21 cellular contexts compared by ENCODE assay signal in the genomic region with DNA sequence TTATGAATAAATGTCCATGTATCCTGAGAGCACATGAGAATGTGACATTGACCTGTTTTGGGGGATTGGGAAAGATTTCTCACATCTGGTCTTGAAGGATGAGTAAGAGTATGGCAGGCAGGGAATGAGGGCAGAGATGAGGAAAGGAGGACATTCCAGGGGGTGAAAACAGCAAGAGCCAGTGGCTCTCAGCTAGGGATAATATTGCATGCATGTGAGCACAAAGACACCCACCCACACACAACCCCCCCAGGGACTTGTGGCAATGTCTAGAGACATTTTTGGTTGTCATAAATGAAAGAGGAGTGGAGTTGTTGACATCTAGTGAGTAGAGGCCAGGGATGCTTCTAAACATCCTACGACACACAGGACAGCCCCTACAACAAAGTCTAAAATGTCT. TPM values are rescaled to one million over a fixed set of nuclear protein-coding genes. Genes with fewer than 3 reads are reported as not detected.
A peak's percentile ranks its signal among the peaks of the same experiment; 100 is the strongest.
DNase-seq lines count a peak whose midpoint lies in the region; ATAC-seq, FAIRE-seq and TF ChIP-seq lines count a peak whose summit lies in the region.
"Had no signal": no experiment of that assay in that cellular context is flagged by ENCODE, and none has a peak within 500 bp of the region (broad histone marks: within the 10 kb centered on the region; RNA-seq: fewer than 3 reads in every experiment).

No MANE protein-coding gene starts in this region.

- peak overlapping the region; percentile 12; the same call in 1 of the 2 replicates for H3K4me2 ChIP-seq in GM12878 (ENCODE audit: control insufficient read depth, insufficient read depth)
- H3K4me2 ChIP-seq: SK-N-SH had no signal

- TF ChIP-seq POLR2A in GM12878 (IDR thresholded peaks at IDR 0.05; ENCODE audit: low read depth, low read length): no peak

- RAD21 ChIA-PET in GM12878 (lab: Charles Lee; ENCODE audit: unreplicated experiment): interaction anchor here (0.9 to 8.2 kb wide), 3 partner anchors 9 to 88 kb away, joined by 4 to 198 read pairs (median 11); no protein-coding TSS in a partner anchor

- H3K4me1 ChIP-seq in GM12878 (ENCODE audit: control insufficient read depth, insufficient read depth, low read length) (no peaks in the 10 kb centered on the region), right atrium auricular region (peaks cover 0 to 48% of the 10 kb centered on the region in 2 donors), thoracic aorta (ENCODE audit: control insufficient read depth in 1 of 2, low read depth in 2 of 2) (peaks cover 54 to 92% of the 10 kb centered on the region in 2 donors)

- TF ChIP-seq RAD21 in GM12878 (IDR thresholded peaks at IDR 0.05; ENCODE audit: insufficient read depth, low read depth, low read length): no peak

- H3K36me3 ChIP-seq in GM12878 (ENCODE audit: control insufficient read depth in 2 of 2, insufficient read depth in 2 of 2, low read length in 1 of 2) (no peaks in the 10 kb centered on the region), right atrium auricular region (no peaks in the 10 kb centered on the region), thoracic aorta (no peaks in the 10 kb centered on the region)
- H3K36me3 ChIP-seq: MG63, pancreas had no signal

- H3K27ac ChIP-seq in GM12878 (ENCODE audit: control insufficient read depth, insufficient read depth) (no peak overlapping the region), right atrium auricular region (peak overlapping the region; percentile 64 to 86), thoracic aorta (peak overlapping the region; percentile 66 to 85)

- CTCF ChIA-PET in GM12878 (lab: Yijun Ruan, JAX): interaction anchor here (8.6 to 13.7 kb wide), 2 partner anchors 9 to 91 kb away, joined by 112 to 335 read pairs; no protein-coding TSS in a partner anchor

- TF ChIP-seq CTCF in GM12878 (IDR thresholded peaks at IDR 0.05 in 2 of 3, conservative IDR thresholded peaks at IDR 0.05 in 1 of 3; ENCODE audit: control insufficient read depth in 2 of 3, extremely low read depth in 1 of 3, insufficient read depth in 1 of 3, low read depth in 3 of 3, low read length in 3 of 3) (no peak), right atrium auricular region (IDR thresholded peaks at IDR 0.05) (no peak), thoracic aorta (IDR thresholded peaks at IDR 0.05) (no peak)

- TF ChIP-seq EP300 in GM12878 (IDR thresholded peaks at IDR 0.05; ENCODE audit: borderline replicate concordance in 1 of 2, control insufficient read depth in 1 of 2, low read depth in 2 of 2, low read length in 2 of 2): no peak

- no peak overlapping the region for H3K9ac ChIP-seq in GM12878 (ENCODE audit: control insufficient read depth, insufficient read depth, low read length)
- H3K9ac ChIP-seq: SK-N-SH had no signal

- no peaks in the 10 kb centered on the region for H3K9me3 ChIP-seq in GM12878 (replicated peaks; ENCODE audit: control insufficient read depth, insufficient read depth, low read length)
- H3K9me3 ChIP-seq in right atrium auricular region: no peaks in the 10 kb centered on the region
- H3K9me3 ChIP-seq in thoracic aorta: no peaks in the 10 kb centered on the region
- H3K9me3 ChIP-seq: MG63, pancreas, SK-N-SH had no signal

- no peak for FAIRE-seq in GM12878 (lab: Jason Lieb, UNC)
- FAIRE-seq: pancreas, TTC549 had no signal

- intact Hi-C loops in GM12878 (cut with micrococcal nuclease; ENCODE audit: unreplicated experiment): no loop called here

- peaks cover 6% of the 10 kb centered on the region for H3K79me2 ChIP-seq in GM12878 (ENCODE audit: control insufficient read depth, insufficient read depth, low read length)

- in situ Hi-C loops in GM12878 (cut with MboI): no loop called here

- no peak overlapping the region for H3K4me3 ChIP-seq in GM12878
- H3K4me3 ChIP-seq in right atrium auricular region: no peak overlapping the region
- no peak overlapping the region for H3K4me3 ChIP-seq in thoracic aorta
- H3K4me3 ChIP-seq: dorsolateral prefrontal cortex, MG63, pancreas had no signal

- peak; percentile 78 for DNase-seq in GM04503 (ENCODE audit: low read depth)
- no peak for DNase-seq in GM12878 (ENCODE audit: low read depth, low spot score)
- no peak for DNase-seq in right atrium auricular region (ENCODE audit: low spot score)
- no peak for DNase-seq in thoracic aorta (ENCODE audit: low spot score)
- no peak for DNase-seq in activated CD4-positive, CD25-positive, alpha-beta regulatory T cell (lab: John Stamatoyannopoulos, UW)
- DNase-seq in activated CD8-positive, alpha-beta memory T cell treated with anti-CD3 and anti-CD28 coated beads for 24 hours: no peak
- DNase-seq: activated CD4-positive, alpha-beta T cell treated with anti-CD3 and anti-CD28 coated beads, Interleukin-2, amount 50 U/mL, for 48 hours; activated T-cell treated with anti-CD3 and anti-CD28 coated beads, Interleukin-2, amount 50 U/mL, for 48 hours; dorsolateral prefrontal cortex; GOT3; MG63; NCI-H2081; NCI-H526 treated with DMSO at 0.1 percent for 48 hours; pancreas; SK-N-SH; stimulated activated CD4-positive, alpha-beta T cell treated with anti-CD3 and anti-CD28 coated beads, Interleukin-12 subunit alpha, Interleukin-12 subunit beta, amount 100 ng/mL, for 4 hours; stimulated activated naive CD8-positive, alpha-beta T cell treated with anti-CD3 and anti-CD28 coated beads, Interleukin-15, amount 100 ng/mL, for 72 hours had no signal

- no TSS peak for BruUV-seq in GM12878 (replicated peaks; lab: Mats Ljungman, UMichigan)

- no peaks in the 10 kb centered on the region; the same call in 1 of the 2 replicates for H4K20me1 ChIP-seq in GM12878 (ENCODE audit: control insufficient read depth, insufficient read depth)

- SMC1A ChIA-PET in GM12878 (lab: Charles Lee; ENCODE audit: uncharacterized antibody, unreplicated experiment): interaction anchor here (1.3 to 14.6 kb wide), 5 partner anchors 12 to 90 kb away, joined by 3 to 248 read pairs (median 127); no protein-coding TSS in a partner anchor

- POLR2A ChIA-PET in GM12878 (lab: Charles Lee): interaction anchor here (0.9 kb wide), 1 partner anchor 39 kb away, joined by 4 read pairs; no protein-coding TSS in a partner anchor

- H3K27me3 ChIP-seq in GM12878 (replicated peaks in 1 of 2; ENCODE audit: control insufficient read depth in 2 of 2, insufficient read depth in 2 of 2, low read length in 1 of 2) (no peaks in the 10 kb centered on the region), right atrium auricular region (no peaks in the 10 kb centered on the region), thoracic aorta (replicated peaks; ENCODE audit: insufficient read depth) (no peaks in the 10 kb centered on the region)
- H3K27me3 ChIP-seq: dorsolateral prefrontal cortex, pancreas had no signal

- WGBS in GM12878 (ENCODE audit: insufficient coverage, insufficient replicate concordance, low lambda C conversion rate, missing lambda C conversion rate): 0% methylated on average over 1 of the region's 1 CpG

- peak; percentile 51 for ATAC-seq in GM12878
- no peak for ATAC-seq in thoracic aorta (ENCODE audit: insufficient number of reproducible peaks, low FRiP score, low read depth)
- no peak for ATAC-seq in HG03439 (IDR thresholded peaks at IDR 0.05; ENCODE audit: unreplicated experiment)
- ATAC-seq in HG03045 (IDR thresholded peaks at IDR 0.05; ENCODE audit: unreplicated experiment): no peak
- ATAC-seq: esophagus mucosa; stimulated activated naive CD8-positive, alpha-beta T cell treated with anti-CD3 and anti-CD28 coated beads, Interleukin-15, amount 100 ng/mL, for 72 hours had no signal

- no peak overlapping the region for H2AFZ ChIP-seq in GM12878 (ENCODE audit: control insufficient read depth, low read depth, low read length)

TF ChIP-seq in GM12878, 131 proteins besides CTCF, POLR2A, EP300 and RAD21 (continues in another document):
- no peak for TF ChIP-seq MTA2 (IDR thresholded peaks at IDR 0.05; ENCODE audit: low read depth)
- TF ChIP-seq ZNF274 (IDR thresholded peaks at IDR 0.05; ENCODE audit: insufficient read depth, insufficient read length): no peak

RNA-seq across cellular contexts. Expression of gene MYO1D, which starts 6.0 kb away (rescaled TPM):
- total RNA-seq in GM12878 (2013; cell fraction: nucleolus; rRNA removed): 126 and 148 TPM in 2 replicates
- total RNA-seq in GM12878 (2014; rRNA removed): 22.6 and 27.2 TPM in 2 replicates
- total RNA-seq in GM12878 (2014; rRNA removed; fragmentation: Illumina TruSeq; extraction: Trizol): 33.3 and 34.0 TPM in 2 replicates
- total RNA-seq in GM12878 (2021): 36.9 and 37.7 TPM in 2 replicates
- 9.7 TPM for polyA plus RNA-seq in GM12878 (2011; ENCODE audit: low read depth)
- polyA plus RNA-seq in GM12878 (2011; rRNA removed): 23.8 and 26.0 TPM in 2 replicates
- polyA plus RNA-seq in GM12878 (2011; cell fraction: cytosol; rRNA removed): 18.2 and 21.4 TPM in 2 replicates
- polyA plus RNA-seq in GM12878 (2011; cell fraction: nucleus; rRNA removed): 14.4 and 15.6 TPM in 2 replicates
- polyA plus RNA-seq in GM12878 (2012): 8.8 and 11.8 TPM in 2 replicates
- polyA plus RNA-seq in GM12878 (2014; fragmentation: Illumina TruSeq; extraction: Trizol): 26.9 and 29.6 TPM in 2 replicates
- polyA plus RNA-seq in GM12878 (2014; fragmentation: Nextera tagmentation; extraction: Ambion mirVana): 1 to 10 TPM; 1.8 to 2.5 TPM
- 18.0 and 24.7 TPM in 2 replicates for polyA plus RNA-seq in GM12878 (2014; rRNA removed)
- polyA plus RNA-seq in GM12878 (2016; fragmentation: Nextera tagmentation; extraction: Ambion mirVana): 10 to 100 TPM in 1 of 2 experiments, 1 to 10 TPM in 1; 3.2 to 18.6 TPM
- 61.2 and 77.5 TPM in 2 replicates for polyA minus RNA-seq in GM12878 (2011; rRNA and poly(A)+ RNA removed)
- polyA minus RNA-seq in GM12878 (2011; cell fraction: cytosol; rRNA and poly(A)+ RNA removed): 16.7 and 19.9 TPM in 2 replicates
- polyA minus RNA-seq in GM12878 (2011; cell fraction: nucleus; rRNA and poly(A)+ RNA removed): 60.8 and 82.4 TPM in 2 replicates
- total RNA-seq in right atrium auricular region: 10 to 100 TPM; 21.9 to 25.1 TPM
- 100 to 1,000 TPM; 257 to 370 TPM for total RNA-seq in thoracic aorta

RNA-seq across cellular contexts. Expression of gene TMEM98, which starts 57.0 kb away (rescaled TPM):
- not detected in 2 replicates for total RNA-seq in GM12878 (2013; cell fraction: nucleolus; rRNA removed)
- total RNA-seq in GM12878 (2014; rRNA removed): not detected in 2 replicates
- total RNA-seq in GM12878 (2014; rRNA removed; fragmentation: Illumina TruSeq; extraction: Trizol): 0.13 TPM in 1 of 2 replicates, not detected in the other
- 0.31 TPM in 1 of 2 replicates, not detected in the other for total RNA-seq in GM12878 (2021)
- polyA plus RNA-seq in GM12878 (2011; ENCODE audit: low read depth): not detected
- polyA plus RNA-seq in GM12878 (2011; rRNA removed): 0.05 and 0.63 TPM in 2 replicates
- polyA plus RNA-seq in GM12878 (2011; cell fraction: cytosol; rRNA removed): 0.03 and 0.13 TPM in 2 replicates
- polyA plus RNA-seq in GM12878 (2011; cell fraction: nucleus; rRNA removed): not detected in 2 replicates
- not detected in 2 replicates for polyA plus RNA-seq in GM12878 (2012)
- polyA plus RNA-seq in GM12878 (2014; fragmentation: Illumina TruSeq; extraction: Trizol): 0.24 TPM in 1 of 2 replicates, not detected in the other
- under 1 TPM in 1 of 2 experiments, not detected in 1; 0.04 TPM for polyA plus RNA-seq in GM12878 (2014; fragmentation: Nextera tagmentation; extraction: Ambion mirVana)
- polyA plus RNA-seq in GM12878 (2014; rRNA removed): 0.13 and 0.73 TPM in 2 replicates
- under 1 TPM; 0.09 to 0.60 TPM for polyA plus RNA-seq in GM12878 (2016; fragmentation: Nextera tagmentation; extraction: Ambion mirVana)
- not detected in 2 replicates for polyA minus RNA-seq in GM12878 (2011; rRNA and poly(A)+ RNA removed)
- not detected in 2 replicates for polyA minus RNA-seq in GM12878 (2011; cell fraction: cytosol; rRNA and poly(A)+ RNA removed)
- not detected in 2 replicates for polyA minus RNA-seq in GM12878 (2011; cell fraction: nucleus; rRNA and poly(A)+ RNA removed)
- 100 to 1,000 TPM in 1 of 2 donors, 10 to 100 TPM in 1; 43.0 to 117 TPM for total RNA-seq in right atrium auricular region
- total RNA-seq in thoracic aorta: 10 to 100 TPM; 85.3 to 87.1 TPM

Comparison
In these comparisons a context has a peak if more than half of its experiments do, and no peak if none do; other contexts are left out.
1. RNA of gene TMEM98, which starts 57.0 kb away (total RNA-seq): 43.0 to 117 TPM in right atrium auricular region and 85.3 to 87.1 TPM in thoracic aorta; 0.13 to 0.31 TPM in GM12878; every median in the first group is over 10 times any median in the second.